In genomic region chr7:14639801-14640200, GRCh38 we compare ENCODE assay signal across 16 cellular contexts.
DNase-seq lines count a peak whose midpoint lies in the region; ATAC-seq and TF ChIP-seq lines count a peak whose summit lies in the region.
"Had no signal": no experiment of that assay in that cellular context is flagged by ENCODE, and none has a peak within 500 bp of the region (broad histone marks: within the 10 kb centered on the region; RNA-seq: fewer than 3 reads in every experiment).

No MANE protein-coding gene starts in this region.

- CTCF ChIA-PET in RWPE1 (lab: Yijun Ruan, JAX): no interaction called here

- no peak for TF ChIP-seq CTCF in RWPE1 (conservative IDR thresholded peaks at IDR 0.05; ENCODE audit: low read depth)
- TF ChIP-seq CTCF in left lung (IDR thresholded peaks at IDR 0.05): no peak
- no peak for TF ChIP-seq CTCF in MM.1S (IDR thresholded peaks at IDR 0.05; ENCODE audit: low read length)

- H3K4me1 Mint-ChIP-seq in activated T-helper 17 cell treated with anti-CD3 and anti-CD28 coated beads, Interleukin-2, amount 50 U/mL, for 72 hours: no peaks in the 10 kb centered on the region
- H3K4me1 Mint-ChIP-seq: CD4-positive, alpha-beta memory T cell had no signal

- peaks cover 4% of the 10 kb centered on the region for H3K9me3 Mint-ChIP-seq in activated T-helper 17 cell treated with anti-CD3 and anti-CD28 coated beads, Interleukin-2, amount 50 U/mL, for 72 hours

- no peaks in the 10 kb centered on the region for H3K79me2 ChIP-seq in MM.1S (ENCODE audit: low read length)

- no peaks in the 10 kb centered on the region for H3K27me3 Mint-ChIP-seq in activated T-helper 17 cell treated with anti-CD3 and anti-CD28 coated beads, Interleukin-2, amount 50 U/mL, for 72 hours
- H3K27me3 Mint-ChIP-seq: CD4-positive, alpha-beta memory T cell had no signal

- POLR2A ChIA-PET in RWPE1 (lab: Yijun Ruan, JAX; ENCODE audit: low non-redundant PET): no interaction called here

- H3K9ac ChIP-seq in MM.1S (ENCODE audit: low read length): no peak overlapping the region

- intact Hi-C loops in left lung (cut with DNase I): no loop called here

- ATAC-seq in left lung (peak; percentile 98), HG02759 (IDR thresholded peaks at IDR 0.05; ENCODE audit: unreplicated experiment) (no peak)
- ATAC-seq in activated T-helper 17 cell treated with anti-CD3 and anti-CD28 coated beads, Interleukin-2, amount 50 U/mL, for 72 hours (replicated peaks): no peak

- H3K9me3 ChIP-seq in left lung: peaks cover 0 to 16% of the 10 kb centered on the region in 2 donors
- H3K9me3 ChIP-seq in MM.1S (replicated peaks; ENCODE audit: insufficient read depth, low read length): no peaks in the 10 kb centered on the region

- H3K27ac ChIP-seq in RWPE1: no peak overlapping the region
- no peak overlapping the region for H3K27ac ChIP-seq in left lung
- no peak overlapping the region for H3K27ac ChIP-seq in MM.1S (ENCODE audit: low read length)
- H3K27ac ChIP-seq: esophagus squamous epithelium, HL-60 had no signal

- no peak overlapping the region for H3K27ac Mint-ChIP-seq in activated T-helper 17 cell treated with anti-CD3 and anti-CD28 coated beads, Interleukin-2, amount 50 U/mL, for 72 hours
- H3K27ac Mint-ChIP-seq: activated naive CD4-positive, alpha-beta T cell treated with anti-CD3 and anti-CD28 coated beads for 36 hours; CD4-positive, alpha-beta memory T cell; HFFc6; T-helper 1 cell treated with Interleukin-12 subunit alpha and Interleukin-12 subunit beta and Interleukin-4 antibody, amounts not matched to agents 30 μg/mL and 1 μg/mL, for 36 hours had no signal

- H3K4me1 ChIP-seq in left lung (no peaks in the 10 kb centered on the region), MM.1S (ENCODE audit: low read length) (peaks cover 9% of the 10 kb centered on the region; the same call in 1 of the 2 replicates)
- H3K4me1 ChIP-seq: esophagus squamous epithelium had no signal

- no peaks in the 10 kb centered on the region for H3K27me3 ChIP-seq in left lung
- no peaks in the 10 kb centered on the region for H3K27me3 ChIP-seq in MM.1S (replicated peaks; ENCODE audit: insufficient read depth, low read length)
- H3K27me3 ChIP-seq: esophagus squamous epithelium had no signal

- H3K4me3 Mint-ChIP-seq in activated T-helper 17 cell treated with anti-CD3 and anti-CD28 coated beads, Interleukin-2, amount 50 U/mL, for 72 hours: no peak overlapping the region
- H3K4me3 Mint-ChIP-seq: activated naive CD4-positive, alpha-beta T cell treated with anti-CD3 and anti-CD28 coated beads for 36 hours; CD4-positive, alpha-beta memory T cell; HFFc6; T-helper 1 cell treated with Interleukin-12 subunit alpha and Interleukin-12 subunit beta and Interleukin-4 antibody, amounts not matched to agents 30 μg/mL and 1 μg/mL, for 36 hours had no signal

- no peak overlapping the region for H3K4me3 ChIP-seq in left lung
- H3K4me3 ChIP-seq in MM.1S (ENCODE audit: low read length): no peak overlapping the region
- H3K4me3 ChIP-seq: esophagus squamous epithelium had no signal

- H3F3A ChIP-seq in MM.1S (ENCODE audit: insufficient read depth, low read length): no peaks in the 10 kb centered on the region

- H3K36me3 ChIP-seq in left lung (no peaks in the 10 kb centered on the region), MM.1S (replicated peaks; ENCODE audit: insufficient read depth, low read length) (no peaks in the 10 kb centered on the region)
- H3K36me3 ChIP-seq: esophagus squamous epithelium had no signal

- no peak overlapping the region for H2AFZ ChIP-seq in MM.1S (ENCODE audit: low read length)

- H3K4me2 ChIP-seq in MM.1S (ENCODE audit: low read depth, low read length): no peak overlapping the region

- H3K9me2 ChIP-seq in MM.1S (replicated peaks; ENCODE audit: insufficient read depth, low read length): no peaks in the 10 kb centered on the region

- H3K36me3 Mint-ChIP-seq in activated T-helper 17 cell treated with anti-CD3 and anti-CD28 coated beads, Interleukin-2, amount 50 U/mL, for 72 hours (ENCODE audit: low read depth): no peaks in the 10 kb centered on the region
- H3K36me3 Mint-ChIP-seq: CD4-positive, alpha-beta memory T cell had no signal

- no peaks in the 10 kb centered on the region for H4K20me1 ChIP-seq in MM.1S (ENCODE audit: insufficient read depth, low read length)

- peak; percentile 91 for DNase-seq in DMS153 treated with DMSO at 0.1 percent for 48 hours (lab: John Stamatoyannopoulos, UW; ENCODE audit: unreplicated experiment)
- DNase-seq in NCI-H2029 treated with DMSO at 0.1 percent for 48 hours (lab: John Stamatoyannopoulos, UW): peak; percentile 95
- DNase-seq in RWPE1 (ENCODE audit: low spot score): peak; percentile 1
- DNase-seq in left lung: no peak
- no peak for DNase-seq in MM.1S
- DNase-seq: activated naive CD4-positive, alpha-beta T cell treated with anti-CD3 and anti-CD28 coated beads for 36 hours; activated T-cell treated with anti-CD3 and anti-CD28 coated beads for 4 hours; CD4-positive, alpha-beta memory T cell; effector CD8-positive, alpha-beta T cell; esophagus squamous epithelium; HFFc6; NCI-H226 had no signal

Comparison
In these comparisons a context has a peak if more than half of its experiments do, and no peak if none do; other contexts are left out.
1. DNase-seq: peak in DMS153 treated with DMSO at 0.1 percent for 48 hours (single experiment), NCI-H2029 treated with DMSO at 0.1 percent for 48 hours (single experiment) and RWPE1 (single experiment); none in left lung (0 of 2) and MM.1S (single experiment).